In genomic region chr13:51002736-51003135, GRCh38 we compare ENCODE assay signal across 22 cellular contexts.
DNase-seq lines count a peak whose midpoint lies in the region; FAIRE-seq and TF ChIP-seq lines count a peak whose summit lies in the region.
"Had no signal": no experiment of that assay in that cellular context is flagged by ENCODE, and none has a peak within 500 bp of the region (broad histone marks: within the 10 kb centered on the region; RNA-seq: fewer than 3 reads in every experiment).

No MANE protein-coding gene starts in this region.

- H3K27ac ChIP-seq in mesenchymal stem cell (ENCODE audit: low read length, poor library complexity, severe bottlenecking) (no peak overlapping the region), coronary artery (no peak overlapping the region)
- H3K27ac ChIP-seq: 22Rv1; BLaER1 treated with 17β-estradiol and CSF1 and Interleukin-3, amounts not matched to agents 10 nM and 100 nM had no signal

- no peak overlapping the region for H3K23ac ChIP-seq in mesenchymal stem cell (ENCODE audit: low read length in 2 of 2)

- no peak overlapping the region for H3K4ac ChIP-seq in mesenchymal stem cell (ENCODE audit: low read depth in 1 of 2, low read length in 2 of 2)

- no peak overlapping the region for H4K8ac ChIP-seq in mesenchymal stem cell (ENCODE audit: low read length)

- no peak overlapping the region for H3K4me2 ChIP-seq in mesenchymal stem cell (ENCODE audit: low read length, poor library complexity, severe bottlenecking)
- H3K4me2 ChIP-seq: BLaER1 treated with 17β-estradiol and CSF1 and Interleukin-3, amounts not matched to agents 10 nM and 100 nM; GM23338 had no signal

- no peak overlapping the region for H3K14ac ChIP-seq in mesenchymal stem cell (ENCODE audit: low read length in 2 of 2)

- TF ChIP-seq CTCF in bronchial epithelial cell (IDR thresholded peaks at IDR 0.05; ENCODE audit: insufficient read depth, low read length, severe bottlenecking) = no peak
- TF ChIP-seq CTCF in coronary artery (IDR thresholded peaks at IDR 0.05) = no peak

- no peaks in the 10 kb centered on the region for H3K27me3 ChIP-seq in bronchial epithelial cell (ENCODE audit: control insufficient read depth, insufficient read depth, low read length)
- H3K27me3 ChIP-seq in mesenchymal stem cell (ENCODE audit: control insufficient read depth in 1 of 2, insufficient read depth in 1 of 2, low read length in 2 of 2) = peaks cover 35 to 45% of the 10 kb centered on the region in 2 experiments
- H3K27me3 ChIP-seq: BE2C; BLaER1 treated with 17β-estradiol and CSF1 and Interleukin-3, amounts not matched to agents 10 nM and 100 nM had no signal

- H2AK5ac ChIP-seq in mesenchymal stem cell (ENCODE audit: low read length, severe bottlenecking) = no peak overlapping the region

- FAIRE-seq in bronchial epithelial cell (lab: Jason Lieb, UNC) (no peak), urothelium cell line (lab: Jason Lieb, UNC) (no peak)
- FAIRE-seq: A204.1, D721Med, GM12878, GM19239 had no signal

- peak overlapping the region in 1 of 2 experiments; percentile 18 for H3K18ac ChIP-seq in mesenchymal stem cell (ENCODE audit: low read depth in 1 of 2, low read length in 2 of 2)

- no peak overlapping the region for H3K9ac ChIP-seq in mesenchymal stem cell (ENCODE audit: low read length)
- H3K9ac ChIP-seq: BLaER1 treated with 17β-estradiol and CSF1 and Interleukin-3, amounts not matched to agents 10 nM and 100 nM had no signal

- peaks cover 2% of the 10 kb centered on the region for H3K4me1 ChIP-seq in mesenchymal stem cell (ENCODE audit: control insufficient read depth, insufficient read depth, low read depth, low read length)
- H3K4me1 ChIP-seq: BE2C had no signal

- no peak overlapping the region for H2AFZ ChIP-seq in mesenchymal stem cell (ENCODE audit: low read depth, low read length)
- H2AFZ ChIP-seq: GM23338 had no signal

- H3K36me3 ChIP-seq in bronchial epithelial cell (ENCODE audit: control insufficient read depth, insufficient read depth, low read length) = no peaks in the 10 kb centered on the region
- H3K36me3 ChIP-seq in mesenchymal stem cell (ENCODE audit: control insufficient read depth in 1 of 2, insufficient read depth in 2 of 2, low read depth in 1 of 2, low read length in 2 of 2) = no peaks in the 10 kb centered on the region
- H3K36me3 ChIP-seq: BE2C; BLaER1 treated with 17β-estradiol and CSF1 and Interleukin-3, amounts not matched to agents 10 nM and 100 nM had no signal

- WGBS in mesenchymal stem cell = 62% methylated on average over 1 of the region's 1 CpG

- no peaks in the 10 kb centered on the region for H3K9me3 ChIP-seq in mesenchymal stem cell (ENCODE audit: control insufficient read depth, low read length)
- H3K9me3 ChIP-seq: BE2C had no signal

- no peak overlapping the region for H4K91ac ChIP-seq in mesenchymal stem cell (ENCODE audit: low read length)

- DNase-seq in M059J (ENCODE audit: low read depth) (peak; percentile 71), bronchial epithelial cell (ENCODE audit: low read depth) (peak; percentile 8), mesenchymal stem cell (peak; percentile 52), coronary artery (ENCODE audit: low spot score) (no peak), urothelium cell line (ENCODE audit: low spot score) (no peak), SKM-1 (lab: John Stamatoyannopoulos, UW; ENCODE audit: unreplicated experiment) (no peak)
- DNase-seq: AML-193; BE2C; CD4-positive, alpha-beta T cell; CD8-positive, alpha-beta memory T cell; DMS 273 treated with DMSO at 0.1 percent for 48 hours; DMS79; EL; GDM1; H9 had no signal

- H2BK15ac ChIP-seq in mesenchymal stem cell (ENCODE audit: low read depth, poor library complexity, severe bottlenecking) = no peak overlapping the region

- no peaks in the 10 kb centered on the region for H3K79me1 ChIP-seq in mesenchymal stem cell (replicated peaks; ENCODE audit: low read length, poor library complexity, severe bottlenecking)

- no peak overlapping the region for H2BK12ac ChIP-seq in mesenchymal stem cell (ENCODE audit: low read length in 2 of 2)

- H2BK5ac ChIP-seq in mesenchymal stem cell (ENCODE audit: low read depth, low read length, poor library complexity, severe bottlenecking) = no peak overlapping the region

- H2BK120ac ChIP-seq in mesenchymal stem cell (ENCODE audit: low read depth, low read length) = no peak overlapping the region

- H3K4me3 ChIP-seq in bronchial epithelial cell (ENCODE audit: low read depth, low read length) (no peak overlapping the region), mesenchymal stem cell (ENCODE audit: insufficient read depth in 1 of 2, low read depth in 1 of 2, low read length in 2 of 2) (no peak overlapping the region), coronary artery (no peak overlapping the region)
- H3K4me3 ChIP-seq: BLaER1 treated with 17β-estradiol and CSF1 and Interleukin-3, amounts not matched to agents 10 nM and 100 nM; GM12878; GM23338 had no signal

Comparison
In these comparisons a context has a peak if more than half of its experiments do, and no peak if none do; other contexts are left out.
1. DNase-seq: peak in M059J (single experiment), bronchial epithelial cell (single experiment) and mesenchymal stem cell (single experiment); none in coronary artery (single experiment), urothelium cell line (single experiment) and SKM-1 (single experiment).